In the genomic region with DNA sequence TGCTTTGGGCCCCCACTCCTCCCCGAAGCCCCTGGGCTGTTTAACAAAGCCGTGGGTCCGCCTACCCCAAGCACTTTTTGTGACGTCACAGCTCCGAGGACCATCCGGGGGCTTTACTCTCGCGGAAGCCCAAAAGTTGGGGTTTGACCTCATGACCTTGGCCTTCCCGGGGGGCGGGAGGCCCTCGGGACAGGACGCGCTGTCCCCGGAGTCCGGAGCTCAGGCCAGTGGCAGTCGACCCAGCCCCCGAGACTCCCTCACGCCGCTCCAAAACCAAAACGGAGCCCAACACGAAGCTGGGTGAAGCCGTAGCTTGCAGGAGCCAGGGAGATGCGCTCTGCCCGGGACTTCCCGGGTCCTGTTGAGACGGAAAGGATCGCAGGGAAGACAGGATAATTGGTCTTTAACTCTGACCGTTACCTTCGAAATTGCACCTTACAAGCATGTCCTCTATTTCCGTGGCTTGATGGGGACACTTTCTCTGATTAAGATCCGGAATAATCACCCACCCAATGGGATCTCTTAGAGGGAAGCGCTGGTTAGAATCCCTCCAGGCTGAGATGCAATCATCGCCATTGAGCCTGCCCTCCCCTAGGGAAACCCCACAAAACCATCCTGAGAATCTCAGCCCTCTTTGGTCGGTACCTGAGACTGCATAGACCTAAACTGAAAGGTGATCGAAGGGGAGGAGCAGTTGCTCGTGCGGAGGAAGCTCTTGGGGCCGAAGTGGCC, we compare ENCODE assay signal across 21 cellular contexts. TPM values are rescaled to one million over a fixed set of nuclear protein-coding genes. Genes with fewer than 3 reads are reported as not detected.
DNase-seq lines count a peak whose midpoint lies in the region; ATAC-seq and TF ChIP-seq lines count a peak whose summit lies in the region.
"Had no signal": no experiment of that assay in that cellular context is flagged by ENCODE, and none has a peak within 500 bp of the region (broad histone marks: within the 10 kb centered on the region; RNA-seq: fewer than 3 reads in every experiment).

No MANE protein-coding gene starts in this region.

- peak overlapping the region; percentile 94 for H3K4me2 ChIP-seq in smooth muscle cell

- H3K27ac ChIP-seq in smooth muscle cell (ENCODE audit: low read depth), result no peak overlapping the region
- H3K27ac ChIP-seq: 22Rv1, colonic mucosa, SK-N-MC had no signal

- no peaks in the 10 kb centered on the region for H3K9me3 Mint-ChIP-seq in activated CD4-positive, alpha-beta T cell treated with anti-CD3 and anti-CD28 coated beads, Interleukin-2, amount 10 ng/mL, durations not matched to agents 24 days and 14 days
- H3K9me3 Mint-ChIP-seq: activated CD4-positive, alpha-beta memory T cell treated with anti-CD3 and anti-CD28 coated beads, Interleukin-2, amount 10 ng/mL, durations not matched to agents 7 days and 5 days; activated T-helper 17 cell treated with anti-CD3 and anti-CD28 coated beads, Interleukin-2, amount 50 U/mL, for 72 hours had no signal

- H3K4me1 Mint-ChIP-seq in activated CD4-positive, alpha-beta T cell treated with anti-CD3 and anti-CD28 coated beads, Interleukin-2, amount 10 ng/mL, durations not matched to agents 24 days and 14 days, result peaks cover 2% of the 10 kb centered on the region
- H3K4me1 Mint-ChIP-seq: activated T-helper 17 cell treated with anti-CD3 and anti-CD28 coated beads, Interleukin-2, amount 50 U/mL, for 72 hours had no signal

- peaks cover 50% of the 10 kb centered on the region for H3K27me3 Mint-ChIP-seq in activated CD4-positive, alpha-beta T cell treated with anti-CD3 and anti-CD28 coated beads, Interleukin-2, amount 10 ng/mL, durations not matched to agents 24 days and 14 days

- H3F3A ChIP-seq in smooth muscle cell (ENCODE audit: low read depth), result no peaks in the 10 kb centered on the region

- H3K9me3 ChIP-seq in iPS-18c (ENCODE audit: control insufficient read depth, insufficient read depth, low read length), result no peaks in the 10 kb centered on the region
- no peaks in the 10 kb centered on the region for H3K9me3 ChIP-seq in smooth muscle cell (replicated peaks; ENCODE audit: low read depth)
- H3K9me3 ChIP-seq: colonic mucosa had no signal

- peaks cover 2% of the 10 kb centered on the region for H3K36me3 Mint-ChIP-seq in activated CD4-positive, alpha-beta T cell treated with anti-CD3 and anti-CD28 coated beads, Interleukin-2, amount 10 ng/mL, durations not matched to agents 24 days and 14 days (ENCODE audit: low read depth)

- peak overlapping the region; percentile 51 for H3K27ac Mint-ChIP-seq in activated CD4-positive, alpha-beta T cell treated with anti-CD3 and anti-CD28 coated beads, Interleukin-2, amount 10 ng/mL, durations not matched to agents 24 days and 14 days
- H3K27ac Mint-ChIP-seq: activated CD4-positive, alpha-beta memory T cell treated with anti-CD3 and anti-CD28 coated beads, Interleukin-2, amount 10 ng/mL, durations not matched to agents 7 days and 5 days; activated T-helper 17 cell treated with anti-CD3 and anti-CD28 coated beads, Interleukin-2, amount 50 U/mL, for 72 hours; naive B cell had no signal

- H3K4me1 ChIP-seq in smooth muscle cell (ENCODE audit: low read depth), result peaks cover 35% of the 10 kb centered on the region
- H3K4me1 ChIP-seq: colonic mucosa had no signal

- peaks cover 34% of the 10 kb centered on the region for H3K27me3 ChIP-seq in smooth muscle cell (ENCODE audit: low read depth)

- intact Hi-C loops in activated CD4-positive, alpha-beta T cell treated with anti-CD3 and anti-CD28 coated beads, Interleukin-2, amount 10 ng/mL, durations not matched to agents 24 days and 14 days (cut with micrococcal nuclease), result loop anchor here (5.0 kb wide), 1 partner anchor 1479 kb away; no protein-coding TSS in a partner anchor

- DNase-seq in activated CD4-positive, alpha-beta T cell treated with anti-CD3 and anti-CD28 coated beads, Interleukin-2, amount 10 ng/mL, durations not matched to agents 24 days and 14 days, result no peak
- DNase-seq in activated CD4-positive, alpha-beta T cell treated with anti-CD3 and anti-CD28 coated beads, Interleukin-2, amount 50 U/mL, for 48 hours, result no peak
- DNase-seq in astrocyte of the hippocampus (ENCODE audit: low read depth, low spot score) (peak; percentile 25), smooth muscle cell (lab: John Stamatoyannopoulos, UW; ENCODE audit: unreplicated experiment) (no peak), NCI-H446 (lab: John Stamatoyannopoulos, UW) (no peak)
- DNase-seq in stimulated activated naive CD4-positive, alpha-beta T cell treated with Interleukin-2 at 50 U/mL for 16 hours (lab: John Stamatoyannopoulos, UW), result no peak
- DNase-seq: activated CD4-positive, alpha-beta memory T cell treated with anti-CD3 and anti-CD28 coated beads, Interleukin-2, amount 10 ng/mL, durations not matched to agents 7 days and 5 days; colonic mucosa; DMS153; GOT3; head of caudate nucleus; left ventricle myocardium superior; naive B cell; NCI-H1930; NCI-H524 treated with DMSO at 0.1 percent for 48 hours; stimulated activated CD4-positive, alpha-beta T cell treated with anti-CD3 and anti-CD28 coated beads, Interleukin-1b, Interleukin-23, amount 100 ng/mL, for 48 hours had no signal

- H2AFZ ChIP-seq in smooth muscle cell (ENCODE audit: low read depth), result peak overlapping the region; percentile 66

- 6% methylated on average over 38 of the region's 38 CpGs for WGBS in smooth muscle cell (ENCODE audit: low lambda C conversion rate)

- no peak for ATAC-seq in GM19452 (IDR thresholded peaks at IDR 0.05; ENCODE audit: unreplicated experiment)
- ATAC-seq: activated T-helper 17 cell treated with anti-CD3 and anti-CD28 coated beads, Interleukin-2, amount 50 U/mL, for 72 hours; left ventricle myocardium superior had no signal

- no peaks in the 10 kb centered on the region for H3K36me3 ChIP-seq in smooth muscle cell (ENCODE audit: low read depth)
- H3K36me3 ChIP-seq: colonic mucosa had no signal

- H4K20me1 ChIP-seq in smooth muscle cell (ENCODE audit: low read depth), result no peaks in the 10 kb centered on the region

- H3K4me3 Mint-ChIP-seq in activated CD4-positive, alpha-beta T cell treated with anti-CD3 and anti-CD28 coated beads, Interleukin-2, amount 10 ng/mL, durations not matched to agents 24 days and 14 days, result no peak overlapping the region
- H3K4me3 Mint-ChIP-seq: activated CD4-positive, alpha-beta memory T cell treated with anti-CD3 and anti-CD28 coated beads, Interleukin-2, amount 10 ng/mL, durations not matched to agents 7 days and 5 days; activated T-helper 17 cell treated with anti-CD3 and anti-CD28 coated beads, Interleukin-2, amount 50 U/mL, for 72 hours had no signal

- no peak overlapping the region for H3K9ac ChIP-seq in smooth muscle cell (ENCODE audit: low read depth)

- peak overlapping the region; percentile 37 for H3K4me3 ChIP-seq in iPS-18c (ENCODE audit: insufficient read depth, low read depth, low read length)
- peak overlapping the region; percentile 83 for H3K4me3 ChIP-seq in smooth muscle cell
- H3K4me3 ChIP-seq: colonic mucosa, SK-N-MC had no signal

- no peaks in the 10 kb centered on the region for H3K79me2 ChIP-seq in smooth muscle cell (ENCODE audit: low read depth)

- TF ChIP-seq CTCF in smooth muscle cell (IDR thresholded peaks at IDR 0.05; ENCODE audit: borderline replicate concordance, insufficient read depth, poor library complexity, severe bottlenecking), result no peak

RNA-seq across cellular contexts. Expression of gene SOX9, which starts 4.9 kb away (rescaled TPM):
- not detected in 2 replicates for total RNA-seq in activated CD4-positive, alpha-beta T cell treated with anti-CD3 and anti-CD28 coated beads, Interleukin-2, amount 10 ng/mL, durations not matched to agents 24 days and 14 days
- 16.6 and 26.6 TPM in 2 replicates for total RNA-seq in smooth muscle cell
- 19.8 and 46.4 TPM in 2 replicates for polyA plus RNA-seq in smooth muscle cell
- total RNA-seq: activated CD4-positive, alpha-beta memory T cell treated with anti-CD3 and anti-CD28 coated beads, Interleukin-2, amount 10 ng/mL, durations not matched to agents 7 days and 5 days; activated T-helper 17 cell treated with anti-CD3 and anti-CD28 coated beads, Interleukin-2, amount 50 U/mL, for 72 hours had no signal

Comparison
In these comparisons a context has a peak if more than half of its experiments do, and no peak if none do; other contexts are left out.
1. RNA of gene SOX9, which starts 4.9 kb away (total RNA-seq): 16.6 to 26.6 TPM in smooth muscle cell; not detected in activated CD4-positive, alpha-beta T cell treated with anti-CD3 and anti-CD28 coated beads, Interleukin-2, amount 10 ng/mL, durations not matched to agents 24 days and 14 days; every median in the first group is over 10 times any median in the second.